Comparison of ENCODE assay signal across 38 cellular contexts in genomic region chr16:3015865-3016521, GRCh38. TPM values are rescaled to one million over a fixed set of nuclear protein-coding genes. Genes with fewer than 3 reads are reported as not detected.
A peak's percentile ranks its signal among the peaks of the same experiment; 100 is the strongest.
DNase-seq lines count a peak whose midpoint lies in the region; ATAC-seq, FAIRE-seq and TF ChIP-seq lines count a peak whose summit lies in the region.
"Had no signal": no experiment of that assay in that cellular context is flagged by ENCODE, and none has a peak within 500 bp of the region (broad histone marks: within the 10 kb centered on the region; RNA-seq: fewer than 3 reads in every experiment).

No MANE protein-coding gene starts in this region.

- DNase-seq in H1 (ENCODE audit: low read depth in 1 of 2, low spot score in 2 of 2): no peak
- DNase-seq in nephron progenitor cell: no peak
- DNase-seq in activated T-cell treated with anti-CD3 and anti-CD28 coated beads for 4 hours: no peak
- no peak for DNase-seq in stimulated activated CD4-positive, alpha-beta T cell treated with anti-CD3 and anti-CD28 coated beads, Interleukin-12 subunit alpha, Interleukin-12 subunit beta, amount 100 ng/mL, for 4 hours
- DNase-seq: activated CD4-positive, alpha-beta memory T cell treated with anti-CD3 and anti-CD28 coated beads, Interleukin-2, amount 10 ng/mL, durations not matched to agents 7 days and 5 days; activated CD8-positive, alpha-beta memory T cell treated with anti-CD3 and anti-CD28 coated beads, Interleukin-2, amount 50 U/mL, for 48 hours; amygdala; C1 segment of cervical spinal cord; DMS79 treated with DMSO at 0.1 percent for 48 hours; GF-D8; glutamatergic neuron; H7; kidney glomerular epithelial cell; lower lobe of right lung; MM.1S; mucosa of descending colon; NCI-H1417; NCI-H2081 treated with DMSO at 0.1 percent for 48 hours; NCI-H345; stimulated activated CD4-positive, alpha-beta T cell treated with anti-CD3 and anti-CD28 coated beads, Interleukin-2, amount 100 ng/mL, for 48 hours; substantia nigra had no signal

- H2BK12ac ChIP-seq in H1 (ENCODE audit: low read depth, low read length): peak overlapping the region; percentile 85; the same call in 1 of the 2 replicates

- no peak overlapping the region for H2AFZ ChIP-seq in H1 (ENCODE audit: low read length)
- H2AFZ ChIP-seq: parathyroid adenoma had no signal

- 87% methylated on average over 13 of the region's 13 CpGs; no CpG with 5 or more reads in 1 of the 2 experiments for WGBS in H1 (ENCODE audit: extremely low coverage in 1 of 2, insufficient coverage in 1 of 2, insufficient read length in 1 of 2, insufficient replicate concordance in 2 of 2, low coverage in 1 of 2, low lambda C conversion rate in 2 of 2, missing lambda C conversion rate in 1 of 2), 2 experiments

- peaks cover 17% of the 10 kb centered on the region for H3K36me3 ChIP-seq in HUES48 (ENCODE audit: control insufficient read depth, insufficient read depth, low read length)
- H3K36me3 ChIP-seq in H1 (ENCODE audit: control insufficient read depth in 2 of 4, insufficient read depth in 4 of 4, low read length in 3 of 4): peaks cover 6 to 20% (median 12%) of the 10 kb centered on the region in 4 experiments; a peak in 7 of 8 replicates
- H3K36me3 ChIP-seq: breast epithelium, lower lobe of right lung, right atrium auricular region had no signal

- no peak overlapping the region for H3K14ac ChIP-seq in H1 (ENCODE audit: insufficient read length)

- H3K4me3 Mint-ChIP-seq in nephron progenitor cell: peak overlapping the region; percentile 55
- H3K4me3 Mint-ChIP-seq: activated CD4-positive, alpha-beta memory T cell treated with anti-CD3 and anti-CD28 coated beads, Interleukin-2, amount 10 ng/mL, durations not matched to agents 7 days and 5 days; activated naive CD4-positive, alpha-beta T cell treated with anti-CD3 and anti-CD28 coated beads, Interleukin-2, amount 50 U/mL, for 24 hours; activated T-helper 17 cell treated with anti-CD3 and anti-CD28 coated beads, Interleukin-2, amount 50 U/mL, for 72 hours; natural killer cell treated with Interleukin-12 subunit alpha and Interleukin-12 subunit beta and Interleukin-15 and Interleukin-18, amount 100 ng/mL, for 72 hours; stimulated activated memory B cell treated with anti-CD40 and anti-IgM and Interleukin-4, amounts not matched to agents 10 μg/mL and 1 μg/mL and 100 μg/mL, for 72 hours had no signal

- H3K56ac ChIP-seq in H1 (replicated peaks; ENCODE audit: insufficient read length, low read depth, low read length): no peak overlapping the region

- H2BK5ac ChIP-seq in H1 (ENCODE audit: low read depth, low read length): peak overlapping the region; percentile 35; the same call in 1 of the 2 replicates

- peaks cover 16 to 32% of the 10 kb centered on the region in 2 experiments for H4K20me1 ChIP-seq in H1 (replicated peaks in 1 of 2; ENCODE audit: control insufficient read depth in 1 of 2, insufficient read depth in 2 of 2, low read length in 2 of 2)

- TF ChIP-seq POLR2A in H1 (IDR thresholded peaks at IDR 0.05; ENCODE audit: control extremely low read depth in 1 of 2, low read depth in 2 of 2, low read length in 2 of 2): peak; percentile 38 to 41; a peak in 2 of 3 replicates

- H3K36me3 Mint-ChIP-seq in nephron progenitor cell (ENCODE audit: low read depth): no peaks in the 10 kb centered on the region
- H3K36me3 Mint-ChIP-seq: activated naive CD4-positive, alpha-beta T cell treated with anti-CD3 and anti-CD28 coated beads, Interleukin-2, amount 50 U/mL, for 24 hours; natural killer cell treated with Interleukin-12 subunit alpha and Interleukin-12 subunit beta and Interleukin-15 and Interleukin-18, amount 100 ng/mL, for 72 hours; stimulated activated memory B cell treated with anti-CD40 and anti-IgM and Interleukin-4, amounts not matched to agents 10 μg/mL and 1 μg/mL and 100 μg/mL, for 72 hours had no signal

- H2BK15ac ChIP-seq in H1 (ENCODE audit: low read length): no peak overlapping the region

- POLR2A ChIA-PET in H1 (lab: Charles Lee; ENCODE audit: partially characterized antibody): interaction anchor here (0.6 to 35.7 kb wide), 9 partner anchors 1 to 120 kb away, joined by 3 to 1808 read pairs (median 12); partner anchors contain the start of genes BICDL2, CLDN6, CLDN9 and HCFC1R1

- CTCF ChIA-PET in H1 (lab: Charles Lee; ENCODE audit: partially characterized antibody): interaction anchor here (0.5 to 11.3 kb wide), 3 partner anchors 12 to 45 kb away, joined by 3 to 213 read pairs (median 3); no protein-coding TSS in a partner anchor

- TF ChIP-seq CTCF in H1 (IDR thresholded peaks at IDR 0.05; ENCODE audit: control extremely low read depth in 1 of 3, insufficient read depth in 1 of 3, low read depth in 1 of 3, low read length in 3 of 3) (no peak), nephron progenitor cell (IDR thresholded peaks at IDR 0.05) (no peak)

- H3K4me1 Mint-ChIP-seq in nephron progenitor cell: peaks cover 38% of the 10 kb centered on the region
- H3K4me1 Mint-ChIP-seq: activated T-helper 17 cell treated with anti-CD3 and anti-CD28 coated beads, Interleukin-2, amount 50 U/mL, for 72 hours had no signal

- no peak overlapping the region for H3K4ac ChIP-seq in H1 (replicated peaks; ENCODE audit: insufficient read length, low read depth, low read length)

- H3K18ac ChIP-seq in H1 (ENCODE audit: extremely low read depth, low read length): no peak overlapping the region

- no peak overlapping the region for H4K5ac ChIP-seq in H1 (ENCODE audit: insufficient read length, low read depth, low read length)

- H3K4me2 ChIP-seq in H1 (ENCODE audit: insufficient read depth in 1 of 2, low read depth in 2 of 2, low read length in 2 of 2): peak overlapping the region; percentile 60 to 66
- H3K4me2 ChIP-seq: KMS-11 had no signal

- peaks cover 23% of the 10 kb centered on the region for H3K23me2 ChIP-seq in H1 (ENCODE audit: low read depth, low read length)

- H3K27me3 ChIP-seq in HUES48 (ENCODE audit: control insufficient read depth, insufficient read depth, low read length) (0 out of 2 replicates have a peak, but pooled peaks cover 7% of the 10 kb centered on the region), H1 (replicated peaks in 1 of 4; ENCODE audit: control insufficient read depth in 3 of 4, extremely low read depth in 1 of 4, insufficient read depth in 3 of 4, low read length in 3 of 4) (no peaks in the 10 kb centered on the region; a peak in 1 of 7 replicates)

- no peak overlapping the region for H3K27ac Mint-ChIP-seq in nephron progenitor cell
- H3K27ac Mint-ChIP-seq: activated CD4-positive, alpha-beta memory T cell treated with anti-CD3 and anti-CD28 coated beads, Interleukin-2, amount 10 ng/mL, durations not matched to agents 7 days and 5 days; activated naive CD4-positive, alpha-beta T cell treated with anti-CD3 and anti-CD28 coated beads, Interleukin-2, amount 50 U/mL, for 24 hours; activated T-helper 17 cell treated with anti-CD3 and anti-CD28 coated beads, Interleukin-2, amount 50 U/mL, for 72 hours; natural killer cell treated with Interleukin-12 subunit alpha and Interleukin-12 subunit beta and Interleukin-15 and Interleukin-18, amount 100 ng/mL, for 72 hours; stimulated activated memory B cell treated with anti-CD40 and anti-IgM and Interleukin-4, amounts not matched to agents 10 μg/mL and 1 μg/mL and 100 μg/mL, for 72 hours had no signal

- H2BK120ac ChIP-seq in H1 (replicated peaks; ENCODE audit: low read depth, low read length): no peak overlapping the region

- no peak for ATAC-seq in HG03175 (IDR thresholded peaks at IDR 0.05; ENCODE audit: unreplicated experiment)
- ATAC-seq: activated CD4-positive, CD25-positive, alpha-beta regulatory T cell treated with anti-CD3 and anti-CD28 coated beads, Interleukin-2, amount 50 U/mL, for 24 hours; activated T-helper 17 cell treated with anti-CD3 and anti-CD28 coated beads, Interleukin-2, amount 50 U/mL, for 72 hours; lower lobe of right lung; mucosa of descending colon; natural killer cell treated with Interleukin-12 subunit alpha and Interleukin-12 subunit beta and Interleukin-15 and Interleukin-18, amount 100 ng/mL, for 72 hours; stimulated activated memory B cell treated with anti-CD40 and anti-IgM and Interleukin-4, amounts not matched to agents 10 μg/mL and 1 μg/mL and 100 μg/mL, for 72 hours had no signal

- no peak overlapping the region for H2AK5ac ChIP-seq in H1 (ENCODE audit: low read depth, low read length)

- 0 out of 2 replicates have a peak overlapping the region, but pooled peaks have one; percentile 78 for H4K8ac ChIP-seq in H1 (ENCODE audit: extremely low read depth, insufficient read depth, low read length)

- H3K27ac ChIP-seq in HUES48 (ENCODE audit: low read depth, low read length): no peak overlapping the region
- no peak overlapping the region for H3K27ac ChIP-seq in H1 (ENCODE audit: low read depth, low read length)
- H3K27ac ChIP-seq: breast epithelium, epithelial cell of prostate, KMS-11, lower lobe of right lung, parathyroid adenoma, right atrium auricular region, SJSA1 had no signal

- H3K27me3 Mint-ChIP-seq in nephron progenitor cell (ENCODE audit: low read depth, poor library complexity): peaks cover 43% of the 10 kb centered on the region

- no peak overlapping the region for H2BK20ac ChIP-seq in H1 (ENCODE audit: low read length)

- no peak for FAIRE-seq in H1 (lab: Jason Lieb, UNC)

- peaks cover 11% of the 10 kb centered on the region; the same call in 1 of the 2 replicates for H3K79me1 ChIP-seq in H1 (ENCODE audit: low read depth, low read length)

- peaks cover 11 to 32% of the 10 kb centered on the region in 2 experiments for H3K79me2 ChIP-seq in H1 (ENCODE audit: control insufficient read depth in 1 of 2, insufficient read depth in 2 of 2, low read length in 2 of 2)

- TF ChIP-seq EP300 in H1 (IDR thresholded peaks at IDR 0.05; ENCODE audit: borderline replicate concordance in 1 of 2, low read depth in 2 of 2, low read length in 2 of 2): no peak

- no peak overlapping the region for H4K91ac ChIP-seq in H1 (replicated peaks; ENCODE audit: insufficient read length, low read length)

- TF ChIP-seq RAD21 in H1 (IDR thresholded peaks at IDR 0.05 in 1 of 2, conservative IDR thresholded peaks at IDR 0.05 in 1 of 2; ENCODE audit: low read depth in 2 of 2, low read length in 2 of 2): no peak

- H3K4me3 ChIP-seq in HUES48 (ENCODE audit: low read depth, low read length) (peak overlapping the region; percentile 18), H1 (ENCODE audit: extremely low read depth in 1 of 4, insufficient read depth in 2 of 4, low read depth in 3 of 4, low read length in 4 of 4) (peak overlapping the region; percentile 4 to 39 (median 20); a peak in 5 of 8 replicates)
- H3K4me3 ChIP-seq: breast epithelium, lower lobe of right lung, mucosa of descending colon, right atrium auricular region, SJSA1 had no signal

- H3K9me3 ChIP-seq in HUES48 (ENCODE audit: control insufficient read depth, insufficient read depth, low read length): no peaks in the 10 kb centered on the region
- H3K9me3 ChIP-seq in H1 (ENCODE audit: insufficient read depth in 2 of 2, low read depth in 1 of 2, low read length in 1 of 2): no peaks in the 10 kb centered on the region
- H3K9me3 ChIP-seq: breast epithelium, lower lobe of right lung, mucosa of descending colon, right atrium auricular region, SJSA1 had no signal

- H3K9ac ChIP-seq in HUES48 (ENCODE audit: low read depth, low read length) (no peak overlapping the region), H1 (replicated peaks in 1 of 4; ENCODE audit: extremely low read depth in 1 of 4, low read depth in 3 of 4, low read length in 3 of 4) (peak overlapping the region in 1 of 4 experiments; percentile 10; a peak in 2 of 7 replicates)
- H3K9ac ChIP-seq: KMS-11, parathyroid adenoma had no signal

- no peaks in the 10 kb centered on the region for H3K9me3 Mint-ChIP-seq in nephron progenitor cell
- H3K9me3 Mint-ChIP-seq: activated CD4-positive, alpha-beta memory T cell treated with anti-CD3 and anti-CD28 coated beads, Interleukin-2, amount 10 ng/mL, durations not matched to agents 7 days and 5 days; activated naive CD4-positive, alpha-beta T cell treated with anti-CD3 and anti-CD28 coated beads, Interleukin-2, amount 50 U/mL, for 24 hours; activated T-helper 17 cell treated with anti-CD3 and anti-CD28 coated beads, Interleukin-2, amount 50 U/mL, for 72 hours; natural killer cell treated with Interleukin-12 subunit alpha and Interleukin-12 subunit beta and Interleukin-15 and Interleukin-18, amount 100 ng/mL, for 72 hours; stimulated activated memory B cell treated with anti-CD40 and anti-IgM and Interleukin-4, amounts not matched to agents 10 μg/mL and 1 μg/mL and 100 μg/mL, for 72 hours had no signal

- H3K4me1 ChIP-seq in HUES48 (ENCODE audit: control insufficient read depth, insufficient read depth, low read length): peaks cover 44% of the 10 kb centered on the region
- H3K4me1 ChIP-seq in H1 (replicated peaks in 1 of 4; ENCODE audit: control insufficient read depth in 3 of 4, insufficient read depth in 4 of 4, low read length in 3 of 4): peaks cover 8 to 42% (median 36%) of the 10 kb centered on the region in 4 experiments
- H3K4me1 ChIP-seq: breast epithelium had no signal

- no peak overlapping the region for H3K23ac ChIP-seq in H1 (ENCODE audit: insufficient read length)

RNA-seq across cellular contexts. Expression of gene CLDN6, which starts 2.0 kb away (rescaled TPM):
- total RNA-seq in H1 (2021; fragmentation: NEBNext Ultra II Directional; extraction: Animal tissue kit (Norgen Biotek cat#: 25700)): 747 and 793 TPM in 2 replicates
- 1,115 and 1,541 TPM in 2 replicates for polyA plus RNA-seq in H1 (2011; rRNA removed)
- polyA plus RNA-seq in H1 (2011; cell fraction: cytosol; rRNA removed): 1,064 TPM
- polyA plus RNA-seq in H1 (2011; cell fraction: nucleus; rRNA removed): 853 TPM
- 1,062 to 1,141 TPM (median 1,120 TPM) in 4 replicates for polyA plus RNA-seq in H1 (2012, experiment 1 of 2)
- 1,707 TPM for polyA plus RNA-seq in H1 (2012, experiment 2 of 2)
- 1,092 TPM for polyA plus RNA-seq in H1 (2013, experiment 1 of 2)
- polyA plus RNA-seq in H1 (2013, experiment 2 of 2): 1,249 TPM
- 497 and 676 TPM in 2 replicates for polyA minus RNA-seq in H1 (2011; rRNA and poly(A)+ RNA removed)
- polyA minus RNA-seq in H1 (2011; cell fraction: cytosol; rRNA and poly(A)+ RNA removed): 373 TPM
- 219 TPM for polyA minus RNA-seq in H1 (2011; cell fraction: nucleus; rRNA and poly(A)+ RNA removed)
- total RNA-seq: activated CD4-positive, alpha-beta memory T cell treated with anti-CD3 and anti-CD28 coated beads, Interleukin-2, amount 10 ng/mL, durations not matched to agents 7 days and 5 days; activated T-helper 17 cell treated with anti-CD3 and anti-CD28 coated beads, Interleukin-2, amount 50 U/mL, for 72 hours; breast epithelium; HT-29; lower lobe of right lung; mucosa of descending colon; natural killer cell treated with Interleukin-12 subunit alpha and Interleukin-12 subunit beta and Interleukin-15 and Interleukin-18, amount 100 ng/mL, for 72 hours; right atrium auricular region; RPMI7951; SJSA1; ureter had no signal

RNA-seq across cellular contexts. Expression of gene CLDN9, which starts 3.3 kb away (rescaled TPM):
- 0.60 and 0.77 TPM in 2 replicates for total RNA-seq in H1 (2021; fragmentation: NEBNext Ultra II Directional; extraction: Animal tissue kit (Norgen Biotek cat#: 25700))
- polyA plus RNA-seq in H1 (2011; rRNA removed): 0.89 and 2.2 TPM in 2 replicates
- 1.1 TPM for polyA plus RNA-seq in H1 (2011; cell fraction: cytosol; rRNA removed)
- 1.5 TPM for polyA plus RNA-seq in H1 (2011; cell fraction: nucleus; rRNA removed)
- polyA plus RNA-seq in H1 (2012, experiment 1 of 2): 0.88 to 1.4 TPM (median 1.3 TPM) in 4 replicates
- polyA plus RNA-seq in H1 (2012, experiment 2 of 2): 0.79 TPM
- 0.45 TPM for polyA plus RNA-seq in H1 (2013, experiment 1 of 2)
- polyA plus RNA-seq in H1 (2013, experiment 2 of 2): 0.64 TPM
- polyA minus RNA-seq in H1 (2011; rRNA and poly(A)+ RNA removed): 0.54 and 0.69 TPM in 2 replicates
- polyA minus RNA-seq in H1 (2011; cell fraction: cytosol; rRNA and poly(A)+ RNA removed): 1.2 TPM
- polyA minus RNA-seq in H1 (2011; cell fraction: nucleus; rRNA and poly(A)+ RNA removed): 2.4 TPM
- total RNA-seq: RPMI7951, SJSA1 had no signal
- polyA plus RNA-seq: AG04450 had no signal

RNA-seq across cellular contexts. Expression of gene TNFRSF12A, which starts 4.2 kb away (rescaled TPM):
- total RNA-seq in H1 (2021; fragmentation: NEBNext Ultra II Directional; extraction: Animal tissue kit (Norgen Biotek cat#: 25700)): 77.0 and 81.0 TPM in 2 replicates
- polyA plus RNA-seq in H1 (2011; rRNA removed): 82.5 and 121 TPM in 2 replicates
- polyA plus RNA-seq in H1 (2011; cell fraction: cytosol; rRNA removed): 88.3 TPM
- 120 TPM for polyA plus RNA-seq in H1 (2011; cell fraction: nucleus; rRNA removed)
- 45.8 to 72.6 TPM (median 63.2 TPM) in 4 replicates for polyA plus RNA-seq in H1 (2012, experiment 1 of 2)
- 45.0 TPM for polyA plus RNA-seq in H1 (2012, experiment 2 of 2)
- 89.9 TPM for polyA plus RNA-seq in H1 (2013, experiment 1 of 2)
- polyA plus RNA-seq in H1 (2013, experiment 2 of 2): 111 TPM
- 16.6 and 17.1 TPM in 2 replicates for polyA minus RNA-seq in H1 (2011; rRNA and poly(A)+ RNA removed)
- polyA minus RNA-seq in H1 (2011; cell fraction: cytosol; rRNA and poly(A)+ RNA removed): 52.9 TPM
- 42.5 TPM for polyA minus RNA-seq in H1 (2011; cell fraction: nucleus; rRNA and poly(A)+ RNA removed)

RNA-seq across cellular contexts. Expression of gene HCFC1R1, which starts 7.7 kb away (rescaled TPM):
- total RNA-seq in H1 (2021; fragmentation: NEBNext Ultra II Directional; extraction: Animal tissue kit (Norgen Biotek cat#: 25700)): 66.2 and 72.7 TPM in 2 replicates
- 138 and 195 TPM in 2 replicates for polyA plus RNA-seq in H1 (2011; rRNA removed)
- 98.0 TPM for polyA plus RNA-seq in H1 (2011; cell fraction: cytosol; rRNA removed)
- polyA plus RNA-seq in H1 (2011; cell fraction: nucleus; rRNA removed): 119 TPM
- 100 to 142 TPM (median 123 TPM) in 4 replicates for polyA plus RNA-seq in H1 (2012, experiment 1 of 2)
- polyA plus RNA-seq in H1 (2012, experiment 2 of 2): 151 TPM
- polyA plus RNA-seq in H1 (2013, experiment 1 of 2): 119 TPM
- polyA plus RNA-seq in H1 (2013, experiment 2 of 2): 124 TPM
- 16.3 and 19.5 TPM in 2 replicates for polyA minus RNA-seq in H1 (2011; rRNA and poly(A)+ RNA removed)
- 37.1 TPM for polyA minus RNA-seq in H1 (2011; cell fraction: cytosol; rRNA and poly(A)+ RNA removed)
- 29.6 TPM for polyA minus RNA-seq in H1 (2011; cell fraction: nucleus; rRNA and poly(A)+ RNA removed)

RNA-seq across cellular contexts. Expression of gene THOC6, which starts 7.8 kb away (rescaled TPM):
- 78.5 and 82.9 TPM in 2 replicates for total RNA-seq in H1 (2021; fragmentation: NEBNext Ultra II Directional; extraction: Animal tissue kit (Norgen Biotek cat#: 25700))
- polyA plus RNA-seq in H1 (2011; rRNA removed): 111 and 137 TPM in 2 replicates
- 105 TPM for polyA plus RNA-seq in H1 (2011; cell fraction: cytosol; rRNA removed)
- 118 TPM for polyA plus RNA-seq in H1 (2011; cell fraction: nucleus; rRNA removed)
- 65.6 to 98.4 TPM (median 93.0 TPM) in 4 replicates for polyA plus RNA-seq in H1 (2012, experiment 1 of 2)
- polyA plus RNA-seq in H1 (2012, experiment 2 of 2): 114 TPM
- 36.7 TPM for polyA plus RNA-seq in H1 (2013, experiment 1 of 2)
- 34.1 TPM for polyA plus RNA-seq in H1 (2013, experiment 2 of 2)
- 48.6 and 73.0 TPM in 2 replicates for polyA minus RNA-seq in H1 (2011; rRNA and poly(A)+ RNA removed)
- polyA minus RNA-seq in H1 (2011; cell fraction: cytosol; rRNA and poly(A)+ RNA removed): 59.2 TPM
- 37.9 TPM for polyA minus RNA-seq in H1 (2011; cell fraction: nucleus; rRNA and poly(A)+ RNA removed)
